9 cellular contexts compared by ENCODE assay signal in the genomic region with DNA sequence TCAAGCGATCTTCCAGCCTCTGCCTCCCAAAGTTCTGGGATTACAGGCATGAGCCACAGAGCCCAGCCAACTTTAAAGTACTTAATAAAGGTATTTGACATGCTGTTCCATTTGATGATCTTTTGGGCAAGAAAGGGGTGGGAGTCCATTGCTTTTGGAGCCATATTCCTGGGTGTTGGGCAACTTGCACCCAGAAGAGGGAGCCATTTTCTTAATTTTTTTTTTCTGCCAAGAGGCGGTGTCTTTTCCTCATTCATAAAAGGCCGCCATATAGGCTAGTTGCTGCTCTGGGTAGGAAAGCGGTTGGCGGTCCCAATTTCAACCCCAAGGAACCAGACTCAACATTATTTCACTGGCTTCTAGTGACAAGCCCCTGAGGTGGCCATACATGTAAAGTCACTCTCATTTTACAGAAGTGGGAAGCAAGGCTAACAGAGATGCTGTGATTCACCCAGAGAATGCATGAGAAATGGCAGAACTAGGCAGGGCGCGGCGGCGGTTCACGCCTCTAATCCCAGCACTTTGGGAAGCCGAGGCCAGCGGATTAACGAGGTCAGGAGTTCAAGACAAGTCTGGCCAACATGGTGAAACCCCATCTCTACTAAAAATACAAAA.
DNase-seq lines count a peak whose midpoint lies in the region; ATAC-seq and TF ChIP-seq lines count a peak whose summit lies in the region.
"Had no signal": no experiment of that assay in that cellular context is flagged by ENCODE, and none has a peak within 500 bp of the region (broad histone marks: within the 10 kb centered on the region; RNA-seq: fewer than 3 reads in every experiment).

No MANE protein-coding gene starts in this region.

- H3K36me3 ChIP-seq in H7 (replicated peaks; ENCODE audit: control insufficient read depth, insufficient read depth, low read length) (no peaks in the 10 kb centered on the region), body of pancreas (replicated peaks in 1 of 2; ENCODE audit: insufficient read depth in 1 of 2, low read depth in 2 of 2) (no peaks in the 10 kb centered on the region)

- TF ChIP-seq CTCF in AG09309 (IDR thresholded peaks at IDR 0.05; ENCODE audit: control insufficient read depth, insufficient read depth, low read depth, low read length, missing control alignments) (peak; percentile 57), fibroblast of villous mesenchyme (IDR thresholded peaks at IDR 0.05; ENCODE audit: insufficient read depth, low read depth, low read length) (peak; percentile 53), body of pancreas (IDR thresholded peaks at IDR 0.05) (no peak)

- no peaks in the 10 kb centered on the region for H3K9me3 ChIP-seq in body of pancreas

- intact Hi-C loops in body of pancreas (cut with DNase I), result no loop called here

- no peaks in the 10 kb centered on the region for H3K27me3 ChIP-seq in H7 (ENCODE audit: control insufficient read depth, insufficient read depth, low read length)
- no peaks in the 10 kb centered on the region for H3K27me3 ChIP-seq in body of pancreas

- H3K4me1 ChIP-seq in body of pancreas, result no peaks in the 10 kb centered on the region

- ATAC-seq in body of pancreas (no peak), GM19395 (IDR thresholded peaks at IDR 0.05; ENCODE audit: unreplicated experiment) (no peak)

- H3K4me3 ChIP-seq in AG09309 (ENCODE audit: control insufficient read depth, low read depth, low read length) (no peak overlapping the region), H7 (ENCODE audit: insufficient read depth, low read depth, low read length) (no peak overlapping the region), fibroblast of villous mesenchyme (ENCODE audit: low read depth, low read length) (no peak overlapping the region), body of pancreas (no peak overlapping the region)

- no peak overlapping the region for H3K27ac ChIP-seq in body of pancreas

- WGBS in body of pancreas, 2 donors, result 76 to 77% methylated on average over 13 of the region's 13 CpGs

- no peak for TF ChIP-seq POLR2A in body of pancreas (IDR thresholded peaks at IDR 0.05)

- DNase-seq in AG09309 (ENCODE audit: low read depth) (peak; percentile 1), H7 (peak; percentile 60), RPMI8226 (peak; percentile 39), fibroblast of villous mesenchyme (ENCODE audit: low read depth) (peak; percentile 36), cerebellar nuclear complex (lab: John Stamatoyannopoulos, UW) (no peak), body of pancreas (no peak)
- no peak for DNase-seq in stimulated activated CD4-positive, alpha-beta T cell treated with anti-CD3 and anti-CD28 coated beads, Interleukin-4, amount 100 ng/mL, for 4 hours
- DNase-seq: stimulated activated CD4-positive, alpha-beta T cell treated with anti-CD3 and anti-CD28 coated beads, Interleukin-12 subunit alpha, Interleukin-12 subunit beta, amount 100 ng/mL, for 4 hours had no signal

Comparison
In these comparisons a context has a peak if more than half of its experiments do, and no peak if none do; other contexts are left out.
1. DNase-seq: peak in AG09309 (single experiment), H7 (single experiment), RPMI8226 (single experiment) and fibroblast of villous mesenchyme (single experiment); none in stimulated activated CD4-positive, alpha-beta T cell treated with anti-CD3 and anti-CD28 coated beads, Interleukin-4, amount 100 ng/mL, for 4 hours (0 of 2), cerebellar nuclear complex (0 of 2) and body of pancreas (0 of 4).
2. CTCF ChIP-seq: peak in AG09309 (single experiment) and fibroblast of villous mesenchyme (single experiment); none in body of pancreas (0 of 7).